ENCODE assay signal across 1 cellular context in the genomic region with DNA sequence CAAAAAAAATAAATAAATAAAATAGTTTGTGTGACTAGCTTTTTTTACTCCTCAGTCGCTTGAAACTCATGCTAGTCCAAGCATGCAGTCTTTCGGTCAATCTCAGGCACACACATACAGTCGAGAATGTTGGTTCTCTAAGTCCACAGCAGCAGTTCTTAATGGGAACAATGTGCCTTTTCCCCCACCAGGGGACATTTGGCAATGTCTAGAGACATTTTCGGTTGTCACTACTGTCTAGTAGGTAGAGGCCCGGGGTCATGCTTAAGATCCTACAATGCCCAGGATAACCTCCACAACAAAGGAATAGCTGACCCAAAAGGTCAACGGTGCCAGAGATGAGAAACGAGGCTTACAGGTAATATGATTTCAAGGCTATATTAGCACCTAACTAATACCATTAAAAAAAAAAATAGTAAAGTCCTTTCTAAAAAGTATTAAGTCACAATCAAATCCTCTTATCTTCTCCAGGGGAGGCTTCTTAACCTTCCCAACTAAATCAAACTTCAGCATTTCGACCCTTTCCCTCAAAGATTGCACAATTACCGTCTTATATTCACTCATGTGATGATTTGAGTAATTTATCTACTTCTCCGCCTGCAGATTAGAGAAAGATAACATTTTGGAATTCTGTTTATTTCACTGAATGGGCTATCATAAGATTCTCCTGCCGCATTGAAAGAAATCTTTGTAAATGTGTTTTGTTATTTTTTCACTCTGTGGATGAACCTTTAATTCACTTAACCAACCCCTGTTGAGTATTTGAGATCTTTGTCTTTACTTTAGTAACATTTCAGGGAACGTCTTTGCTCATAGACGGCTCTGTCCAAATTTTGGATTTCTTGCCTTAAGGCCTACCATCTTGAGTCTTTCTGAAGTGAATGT.
TF ChIP-seq lines count a peak whose summit lies in the region.

No MANE protein-coding gene starts in this region.

TF ChIP-seq in GM23338, 12 proteins besides CTCF, POLR2A, EP300 and RAD21:
- no peak for TF ChIP-seq EZH2 (IDR thresholded peaks at IDR 0.05; ENCODE audit: low read depth, unreplicated experiment)
- TF ChIP-seq, protein P1, sequence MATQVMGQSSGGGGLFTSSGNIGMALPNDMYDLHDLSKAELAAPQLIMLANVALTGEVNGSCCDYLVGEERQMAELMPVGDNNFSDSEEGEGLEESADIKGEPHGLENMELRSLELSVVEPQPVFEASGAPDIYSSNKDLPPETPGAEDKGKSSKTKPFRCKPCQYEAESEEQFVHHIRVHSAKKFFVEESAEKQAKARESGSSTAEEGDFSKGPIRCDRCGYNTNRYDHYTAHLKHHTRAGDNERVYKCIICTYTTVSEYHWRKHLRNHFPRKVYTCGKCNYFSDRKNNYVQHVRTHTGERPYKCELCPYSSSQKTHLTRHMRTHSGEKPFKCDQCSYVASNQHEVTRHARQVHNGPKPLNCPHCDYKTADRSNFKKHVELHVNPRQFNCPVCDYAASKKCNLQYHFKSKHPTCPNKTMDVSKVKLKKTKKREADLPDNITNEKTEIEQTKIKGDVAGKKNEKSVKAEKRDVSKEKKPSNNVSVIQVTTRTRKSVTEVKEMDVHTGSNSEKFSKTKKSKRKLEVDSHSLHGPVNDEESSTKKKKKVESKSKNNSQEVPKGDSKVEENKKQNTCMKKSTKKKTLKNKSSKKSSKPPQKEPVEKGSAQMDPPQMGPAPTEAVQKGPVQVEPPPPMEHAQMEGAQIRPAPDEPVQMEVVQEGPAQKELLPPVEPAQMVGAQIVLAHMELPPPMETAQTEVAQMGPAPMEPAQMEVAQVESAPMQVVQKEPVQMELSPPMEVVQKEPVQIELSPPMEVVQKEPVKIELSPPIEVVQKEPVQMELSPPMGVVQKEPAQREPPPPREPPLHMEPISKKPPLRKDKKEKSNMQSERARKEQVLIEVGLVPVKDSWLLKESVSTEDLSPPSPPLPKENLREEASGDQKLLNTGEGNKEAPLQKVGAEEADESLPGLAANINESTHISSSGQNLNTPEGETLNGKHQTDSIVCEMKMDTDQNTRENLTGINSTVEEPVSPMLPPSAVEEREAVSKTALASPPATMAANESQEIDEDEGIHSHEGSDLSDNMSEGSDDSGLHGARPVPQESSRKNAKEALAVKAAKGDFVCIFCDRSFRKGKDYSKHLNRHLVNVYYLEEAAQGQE (IDR thresholded peaks at IDR 0.05; ENCODE audit: unreplicated experiment) = no peak
- no peak for TF ChIP-seq ZNF462 (CRISPR knock-in tag; IDR thresholded peaks at IDR 0.05)
- no peak for TF ChIP-seq POLR2AphosphoS5 (IDR thresholded peaks at IDR 0.05; ENCODE audit: low read depth)
- TF ChIP-seq EZH2phosphoT487 (IDR thresholded peaks at IDR 0.05; ENCODE audit: unreplicated experiment) = no peak
- TF ChIP-seq STAT1 (IDR thresholded peaks at IDR 0.05; ENCODE audit: unreplicated experiment) = no peak
TF ChIP-seq in GM23338: peak in this region for 0.
